19 cellular contexts compared by ENCODE assay signal in the genomic region with DNA sequence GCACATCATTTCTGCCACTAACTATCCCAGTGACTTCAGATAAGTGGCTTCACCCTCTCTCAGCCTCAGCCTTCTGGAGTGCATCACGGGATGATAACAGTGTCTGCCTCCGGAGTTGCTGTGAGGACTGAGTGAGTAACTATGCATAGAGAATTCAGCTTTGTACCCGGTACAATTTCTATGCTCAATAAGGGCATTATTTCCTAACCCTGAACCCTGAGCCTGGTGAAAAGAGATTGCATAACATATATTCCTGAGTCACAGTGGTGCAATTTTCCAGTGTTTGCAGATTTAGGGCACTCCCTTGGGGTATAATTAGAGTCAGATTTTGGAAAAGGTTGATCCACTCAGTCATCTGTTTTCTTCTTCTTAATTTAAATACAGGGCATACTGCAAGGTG.
DNase-seq lines count a peak whose midpoint lies in the region; ATAC-seq and TF ChIP-seq lines count a peak whose summit lies in the region.
"Had no signal": no experiment of that assay in that cellular context is flagged by ENCODE, and none has a peak within 500 bp of the region (broad histone marks: within the 10 kb centered on the region; RNA-seq: fewer than 3 reads in every experiment).

No MANE protein-coding gene starts in this region.

- H3K27me3 ChIP-seq in colonic mucosa, result no peaks in the 10 kb centered on the region
- no peaks in the 10 kb centered on the region for H3K27me3 ChIP-seq in CD8-positive, alpha-beta T cell (ENCODE audit: insufficient read depth, low read length)

- no peak overlapping the region for H3K27ac Mint-ChIP-seq in CD8-positive, alpha-beta T cell
- H3K27ac Mint-ChIP-seq: activated T-helper 2 cell treated with anti-CD3 and anti-CD28 coated beads, Interferon-gamma antibody, Interleukin-2, Interleukin-4, amounts not matched to agents 10 μg/mL and 5 μg/mL and 100 μg/mL, durations not matched to agents 14 hours and 24 hours and 36 hours had no signal

- peaks cover 35% of the 10 kb centered on the region for H3K27me3 Mint-ChIP-seq in CD8-positive, alpha-beta T cell (ENCODE audit: low read depth)

- DNase-seq in AG09309 (ENCODE audit: low read depth) (peak; percentile 1), LHCN-M2 (ENCODE audit: low read depth) (peak; percentile 12), amniotic epithelial cell (ENCODE audit: low read depth) (peak; percentile 2), iris pigment epithelial cell (ENCODE audit: low read depth) (peak; percentile 1), colonic mucosa (no peak), NCI-H1105 treated with DMSO at 0.1 percent for 48 hours (lab: John Stamatoyannopoulos, UW) (no peak)
- no peak for DNase-seq in CD8-positive, alpha-beta T cell
- no peak for DNase-seq in activated CD4-positive, alpha-beta T cell treated with anti-CD3 and anti-CD28 coated beads, Interleukin-2, amount 50 U/mL, for 1 hour
- DNase-seq: GF-D8, heart left ventricle, NCI-H2029 treated with DMSO at 0.1 percent for 48 hours, NCI-H510A treated with DMSO at 0.1 percent for 48 hours, OCI-M1, sigmoid colon, substantia nigra, WERI-Rb-1 had no signal

- no peak overlapping the region for H3K27ac ChIP-seq in colonic mucosa
- H3K27ac ChIP-seq in CD8-positive, alpha-beta T cell (ENCODE audit: low read depth, low read length), result no peak overlapping the region
- H3K27ac ChIP-seq: adrenal gland, heart left ventricle, neutrophil, sigmoid colon, WERI-Rb-1 had no signal

- no peak for ATAC-seq in CD8-positive, alpha-beta T cell

- TF ChIP-seq CTCF in AG09309 (IDR thresholded peaks at IDR 0.05; ENCODE audit: control insufficient read depth, insufficient read depth, low read depth, low read length, missing control alignments) (no peak), colonic mucosa (IDR thresholded peaks at IDR 0.05) (no peak)
- no peak for TF ChIP-seq CTCF in CD8-positive, alpha-beta T cell (IDR thresholded peaks at IDR 0.05)

- no peaks in the 10 kb centered on the region for H3K9me3 ChIP-seq in colonic mucosa
- H3K9me3 ChIP-seq in CD8-positive, alpha-beta T cell (ENCODE audit: low read length), result no peaks in the 10 kb centered on the region
- H3K9me3 ChIP-seq: adrenal gland, heart left ventricle, neutrophil, sigmoid colon had no signal

- no peak overlapping the region for H3K4me3 Mint-ChIP-seq in CD8-positive, alpha-beta T cell

- H3K9ac ChIP-seq in colonic mucosa (ENCODE audit: low read depth in 2 of 2, low read length in 2 of 2), result no peak overlapping the region

- no peaks in the 10 kb centered on the region for H3K9me3 Mint-ChIP-seq in CD8-positive, alpha-beta T cell

- POLR2A ChIA-PET in CD8-positive, alpha-beta T cell (lab: Charles Lee), result no interaction called here

- no peaks in the 10 kb centered on the region for H3K36me3 ChIP-seq in colonic mucosa
- H3K36me3 ChIP-seq in CD8-positive, alpha-beta T cell (ENCODE audit: insufficient read depth, low read length), result no peaks in the 10 kb centered on the region
- H3K36me3 ChIP-seq: adrenal gland, heart left ventricle, neutrophil, sigmoid colon, WERI-Rb-1 had no signal

- no peaks in the 10 kb centered on the region for H3K4me1 Mint-ChIP-seq in CD8-positive, alpha-beta T cell (ENCODE audit: low read depth)

- CTCF ChIA-PET in CD8-positive, alpha-beta T cell (lab: Charles Lee), result no interaction called here

- H3K4me3 ChIP-seq in AG09309 (ENCODE audit: control insufficient read depth, low read depth, low read length) (no peak overlapping the region), colonic mucosa (no peak overlapping the region)
- H3K4me3 ChIP-seq in CD8-positive, alpha-beta T cell (ENCODE audit: low read depth, low read length), result no peak overlapping the region
- H3K4me3 ChIP-seq: adrenal gland, heart left ventricle, sigmoid colon had no signal

- intact Hi-C loops in colonic mucosa (cut with DNase I), result no loop called here
- intact Hi-C loops in CD8-positive, alpha-beta T cell (cut with DNase I, micrococcal nuclease), result no loop called here

- H3K4me1 ChIP-seq in colonic mucosa, result no peaks in the 10 kb centered on the region
- H3K4me1 ChIP-seq in CD8-positive, alpha-beta T cell (ENCODE audit: insufficient read depth, low read length), result no peaks in the 10 kb centered on the region
- H3K4me1 ChIP-seq: adrenal gland, sigmoid colon had no signal

- no peaks in the 10 kb centered on the region for H3K36me3 Mint-ChIP-seq in CD8-positive, alpha-beta T cell

Comparison
In these comparisons a context has a peak if more than half of its experiments do, and no peak if none do; other contexts are left out.
1. DNase-seq: peak in AG09309 (single experiment), LHCN-M2 (single experiment), amniotic epithelial cell (single experiment) and iris pigment epithelial cell (single experiment); none in colonic mucosa (single experiment), CD8-positive, alpha-beta T cell (0 of 7), NCI-H1105 treated with DMSO at 0.1 percent for 48 hours (single experiment) and activated CD4-positive, alpha-beta T cell treated with anti-CD3 and anti-CD28 coated beads, Interleukin-2, amount 50 U/mL, for 1 hour (single experiment).